ENCODE assay signal across 13 cellular contexts in the genomic region with DNA sequence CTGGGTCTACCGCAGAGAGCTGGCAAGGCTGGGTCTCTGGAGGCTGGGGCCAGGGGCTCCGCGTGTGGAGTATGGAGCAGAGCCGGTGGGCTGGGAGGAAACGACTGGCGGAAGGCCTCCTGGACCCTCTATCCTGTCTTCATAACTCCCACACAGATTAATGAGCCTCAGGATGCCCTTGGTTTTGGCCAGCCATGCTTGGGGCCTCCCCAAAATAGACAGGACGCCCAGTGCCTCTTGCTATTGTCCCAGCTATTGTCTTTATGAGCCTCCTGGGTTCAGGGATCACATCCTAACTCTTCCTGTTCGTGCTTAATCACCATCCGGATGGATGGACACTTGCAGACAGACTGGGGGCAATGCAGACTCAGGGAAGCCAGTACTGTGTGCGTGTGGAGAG.
"Had no signal": no experiment of that assay in that cellular context is flagged by ENCODE, and none has a peak within 500 bp of the region (broad histone marks: within the 10 kb centered on the region; RNA-seq: fewer than 3 reads in every experiment).

No MANE protein-coding gene starts in this region.

- H3K36me3 ChIP-seq: cardiac muscle cell, prostate gland, tibial nerve, uterus had no signal

- DNase-seq: activated T-cell treated with anti-CD3 and anti-CD28 coated beads for 4 hours, foreskin keratinocyte had no signal

- H3K27me3 ChIP-seq: cardiac muscle cell, foreskin keratinocyte, tibial nerve, uterus had no signal

- H3K9me3 Mint-ChIP-seq: activated naive CD4-positive, alpha-beta T cell treated with anti-CD3 and anti-CD28 coated beads, Interleukin-2, amount 50 U/mL, for 72 hours; activated T-helper 1 cell treated with anti-CD3 and anti-CD28 coated beads, Interleukin-12 subunit alpha, Interleukin-12 subunit beta, Interleukin-2, Interleukin-4 antibody, amounts not matched to agents 30 ng/mL and 10 ng/mL and 1 ng/mL, durations not matched to agents 14 hours and 24 hours and 36 hours; natural killer cell treated with Interleukin-12 subunit alpha and Interleukin-12 subunit beta and Interleukin-15 and Interleukin-18, amount 100 ng/mL, for 72 hours; stimulated activated naive CD8-positive, alpha-beta T cell treated with anti-CD3 and anti-CD28 coated beads, Interleukin-15, Interleukin-2, amounts not matched to agents 100 ng/mL and 50 ng/mL, for 24 hours; WTC11 had no signal

- H3K27ac ChIP-seq: cardiac muscle cell, foreskin keratinocyte, prostate gland, tibial nerve, uterus had no signal

- H3K9me3 ChIP-seq: prostate gland, tibial nerve, uterus had no signal

- H3K4me3 ChIP-seq: cardiac muscle cell, prostate gland, skin epidermis, tibial nerve, uterus had no signal

- H3K27me3 Mint-ChIP-seq: activated CD4-positive, alpha-beta T cell treated with anti-CD3 and anti-CD28 coated beads for 36 hours; natural killer cell treated with Interleukin-12 subunit alpha and Interleukin-12 subunit beta and Interleukin-15 and Interleukin-18, amount 100 ng/mL, for 72 hours; stimulated activated naive CD8-positive, alpha-beta T cell treated with anti-CD3 and anti-CD28 coated beads, Interleukin-15, Interleukin-2, amounts not matched to agents 100 ng/mL and 50 ng/mL, for 24 hours had no signal

- H3K4me3 Mint-ChIP-seq: activated CD4-positive, alpha-beta T cell treated with anti-CD3 and anti-CD28 coated beads for 36 hours; activated T-helper 1 cell treated with anti-CD3 and anti-CD28 coated beads, Interleukin-12 subunit alpha, Interleukin-12 subunit beta, Interleukin-2, Interleukin-4 antibody, amounts not matched to agents 30 ng/mL and 10 ng/mL and 1 ng/mL, durations not matched to agents 14 hours and 24 hours and 36 hours; natural killer cell treated with Interleukin-12 subunit alpha and Interleukin-12 subunit beta and Interleukin-15 and Interleukin-18, amount 100 ng/mL, for 72 hours; stimulated activated naive CD8-positive, alpha-beta T cell treated with anti-CD3 and anti-CD28 coated beads, Interleukin-15, Interleukin-2, amounts not matched to agents 100 ng/mL and 50 ng/mL, for 24 hours; WTC11 had no signal

- H3K36me3 Mint-ChIP-seq: activated naive CD4-positive, alpha-beta T cell treated with anti-CD3 and anti-CD28 coated beads, Interleukin-2, amount 50 U/mL, for 72 hours; natural killer cell treated with Interleukin-12 subunit alpha and Interleukin-12 subunit beta and Interleukin-15 and Interleukin-18, amount 100 ng/mL, for 72 hours; WTC11 had no signal

- H3K27ac Mint-ChIP-seq: activated CD4-positive, alpha-beta T cell treated with anti-CD3 and anti-CD28 coated beads for 36 hours; activated naive CD4-positive, alpha-beta T cell treated with anti-CD3 and anti-CD28 coated beads, Interleukin-2, amount 50 U/mL, for 72 hours; activated T-helper 1 cell treated with anti-CD3 and anti-CD28 coated beads, Interleukin-12 subunit alpha, Interleukin-12 subunit beta, Interleukin-2, Interleukin-4 antibody, amounts not matched to agents 30 ng/mL and 10 ng/mL and 1 ng/mL, durations not matched to agents 14 hours and 24 hours and 36 hours; natural killer cell treated with Interleukin-12 subunit alpha and Interleukin-12 subunit beta and Interleukin-15 and Interleukin-18, amount 100 ng/mL, for 72 hours; stimulated activated naive CD8-positive, alpha-beta T cell treated with anti-CD3 and anti-CD28 coated beads, Interleukin-15, Interleukin-2, amounts not matched to agents 100 ng/mL and 50 ng/mL, for 24 hours; WTC11 had no signal

- H3K4me1 ChIP-seq: foreskin keratinocyte, prostate gland, uterus had no signal
